In the genomic region with DNA sequence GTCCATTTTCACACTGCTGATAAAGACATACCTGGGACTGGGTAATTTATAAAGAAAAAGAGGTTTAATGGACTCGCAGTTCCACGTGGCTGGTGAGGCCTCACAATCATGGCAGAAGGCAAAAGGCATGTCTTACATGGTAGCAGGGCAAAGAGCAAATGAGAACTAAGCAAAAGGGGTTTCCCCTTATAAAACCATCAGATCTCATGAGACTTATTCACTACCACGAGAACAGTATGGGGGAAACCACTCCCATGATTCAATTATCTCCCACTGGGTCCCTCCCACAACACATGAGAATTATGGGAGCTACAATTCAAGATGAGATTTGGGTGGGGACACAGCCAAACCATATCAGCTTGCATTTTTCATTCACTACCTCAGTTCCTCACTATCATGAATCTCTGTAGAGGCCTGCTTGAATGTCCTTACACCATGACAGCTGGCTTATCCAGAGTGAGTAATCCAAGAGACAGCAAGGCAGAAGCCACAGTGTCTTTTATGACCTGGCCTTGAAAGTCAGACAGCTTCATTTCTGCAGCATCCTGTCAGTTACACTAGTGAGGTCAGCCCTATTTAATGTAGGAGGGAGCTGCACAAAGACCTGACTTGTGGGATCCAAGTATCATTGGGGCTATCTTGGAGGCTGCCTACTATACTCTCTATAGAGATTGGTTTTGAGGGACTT, we compare ENCODE assay signal across 16 cellular contexts. TPM values are rescaled to one million over a fixed set of nuclear protein-coding genes. Genes with fewer than 3 reads are reported as not detected.
"Had no signal": no experiment of that assay in that cellular context is flagged by ENCODE, and none has a peak within 500 bp of the region (broad histone marks: within the 10 kb centered on the region; RNA-seq: fewer than 3 reads in every experiment).

No MANE protein-coding gene starts in this region.

RNA-seq across cellular contexts. Expression of a gene that starts 22.9 kb away (rescaled TPM):
- total RNA-seq: colonic mucosa, endodermal cell, lower lobe of right lung, mesothelial cell of epicardium, occipital lobe, renal cortical epithelial cell, sigmoid colon, transverse colon, vagina had no signal
- polyA plus RNA-seq: neural cell had no signal

RNA-seq across cellular contexts. Expression of a gene that starts 28.7 kb away (rescaled TPM):
- total RNA-seq: activated CD8-positive, alpha-beta memory T cell treated with anti-CD3 and anti-CD28 coated beads for 36 hours; activated naive CD8-positive, alpha-beta T cell treated with anti-CD3 and anti-CD28 coated beads, Interleukin-2, amount 10 ng/mL, durations not matched to agents 7 days and 5 days; activated T-helper 1 cell treated with anti-CD3 and anti-CD28 coated beads, Interleukin-12 subunit alpha, Interleukin-12 subunit beta, Interleukin-2, Interleukin-4 antibody, amounts not matched to agents 30 ng/mL and 10 ng/mL and 1 ng/mL, durations not matched to agents 14 hours and 24 hours and 36 hours; colonic mucosa; endodermal cell; lower lobe of right lung; sigmoid colon; T-helper 17 cell; transverse colon had no signal

RNA-seq across cellular contexts. Expression of a gene that starts 55.0 kb away (rescaled TPM):
- total RNA-seq: activated CD8-positive, alpha-beta memory T cell treated with anti-CD3 and anti-CD28 coated beads for 36 hours; activated naive CD8-positive, alpha-beta T cell treated with anti-CD3 and anti-CD28 coated beads, Interleukin-2, amount 10 ng/mL, durations not matched to agents 7 days and 5 days; activated T-helper 1 cell treated with anti-CD3 and anti-CD28 coated beads, Interleukin-12 subunit alpha, Interleukin-12 subunit beta, Interleukin-2, Interleukin-4 antibody, amounts not matched to agents 30 ng/mL and 10 ng/mL and 1 ng/mL, durations not matched to agents 14 hours and 24 hours and 36 hours; epithelial cell of proximal tubule; lower lobe of right lung; occipital lobe; renal cortical epithelial cell; sigmoid colon; suprapubic skin; T-helper 17 cell; vagina had no signal

RNA-seq across cellular contexts. Expression of a gene that starts 58.6 kb away (rescaled TPM):
- total RNA-seq: activated CD8-positive, alpha-beta memory T cell treated with anti-CD3 and anti-CD28 coated beads for 36 hours; activated naive CD8-positive, alpha-beta T cell treated with anti-CD3 and anti-CD28 coated beads, Interleukin-2, amount 10 ng/mL, durations not matched to agents 7 days and 5 days; activated T-helper 1 cell treated with anti-CD3 and anti-CD28 coated beads, Interleukin-12 subunit alpha, Interleukin-12 subunit beta, Interleukin-2, Interleukin-4 antibody, amounts not matched to agents 30 ng/mL and 10 ng/mL and 1 ng/mL, durations not matched to agents 14 hours and 24 hours and 36 hours; endodermal cell; epithelial cell of proximal tubule; occipital lobe; renal cortical epithelial cell; suprapubic skin; T-helper 17 cell; transverse colon; vagina had no signal
- polyA plus RNA-seq: neural cell had no signal
